Comparison of ENCODE assay signal across 15 cellular contexts in genomic region chr22:49481651-49482399, GRCh38.
DNase-seq lines count a peak whose midpoint lies in the region; ATAC-seq and FAIRE-seq lines count a peak whose summit lies in the region.
"Had no signal": no experiment of that assay in that cellular context is flagged by ENCODE, and none has a peak within 500 bp of the region (broad histone marks: within the 10 kb centered on the region; RNA-seq: fewer than 3 reads in every experiment).

No MANE protein-coding gene starts in this region.

- H3K9me3 ChIP-seq in SK-N-MC (ENCODE audit: low read depth, low read length) = no peaks in the 10 kb centered on the region
- H3K9me3 ChIP-seq: Peyer's patch had no signal

- intact Hi-C loops in cardiac septum (cut with DNase I) (no loop called here), Right ventricle myocardium superior (cut with DNase I) (no loop called here)

- no peak overlapping the region for H2BK15ac ChIP-seq in mesendoderm (replicated peaks; ENCODE audit: low read depth)

- WGBS in mesendoderm (ENCODE audit: extremely low coverage, insufficient coverage, low lambda C conversion rate) = no CpG with 5 or more reads among the region's 35 CpGs

- H3K4ac ChIP-seq in mesendoderm (ENCODE audit: low read depth, low read length) = no peak overlapping the region

- H3K9ac ChIP-seq in SK-N-MC (ENCODE audit: insufficient read length) (no peak overlapping the region), mesendoderm (ENCODE audit: low read length) (peak overlapping the region; percentile 36)

- H2BK120ac ChIP-seq in mesendoderm (ENCODE audit: low read depth, low read length) = peak overlapping the region; percentile 29

- ATAC-seq in Right ventricle myocardium superior (ENCODE audit: poor library complexity) (no peak), GM21447 (IDR thresholded peaks at IDR 0.05; ENCODE audit: unreplicated experiment) (no peak)
- ATAC-seq: activated naive CD8-positive, alpha-beta T cell treated with anti-CD3 and anti-CD28 coated beads, Interleukin-2, amount 50 U/mL, for 24 hours; activated T-cell treated with anti-CD3 and anti-CD28 coated beads, Interleukin-2, amount 50 U/mL, for 4 hours had no signal

- no peaks in the 10 kb centered on the region for H3K79me2 ChIP-seq in mesendoderm (ENCODE audit: control insufficient read depth, insufficient read depth, low read length)

- H3K79me1 ChIP-seq in mesendoderm (ENCODE audit: low read length) = no peaks in the 10 kb centered on the region

- peak; percentile 66 for FAIRE-seq in urothelium cell line (lab: Jason Lieb, UNC)

- H3K27ac ChIP-seq in SK-N-MC = no peak overlapping the region
- peak overlapping the region; percentile 52 for H3K27ac ChIP-seq in mesendoderm (ENCODE audit: low read depth, low read length)
- H3K27ac ChIP-seq: epithelial cell of prostate, Peyer's patch had no signal

- H3K23ac ChIP-seq in mesendoderm (ENCODE audit: low read length) = no peak overlapping the region

- peak overlapping the region; percentile 61 for H3K4me3 ChIP-seq in SK-N-MC
- H3K4me3 ChIP-seq in mesendoderm (ENCODE audit: low read length) = no peak overlapping the region
- H3K4me3 ChIP-seq: Peyer's patch had no signal

- H3K18ac ChIP-seq in mesendoderm (ENCODE audit: low read length) = peak overlapping the region; percentile 33

- H2BK5ac ChIP-seq in mesendoderm (ENCODE audit: low read length) = peak overlapping the region; percentile 18

- DNase-seq in cardiac septum (ENCODE audit: low spot score) = peak; percentile 50
- DNase-seq in Right ventricle myocardium superior = no peak
- DNase-seq in SK-N-MC (ENCODE audit: low read depth, low spot score) = no peak
- peak; percentile 59 for DNase-seq in mesendoderm
- DNase-seq in urothelium cell line (ENCODE audit: low spot score) = peak; percentile 65
- DNase-seq in CD1c-positive myeloid dendritic cell (ENCODE audit: extremely low spot score) = no peak
- DNase-seq in activated CD4-positive, alpha-beta T cell treated with anti-CD3 and anti-CD28 coated beads, Interleukin-2, amount 50 U/mL, for 1 hour = no peak
- DNase-seq: activated CD4-positive, alpha-beta T cell treated with anti-CD3 and anti-CD28 coated beads for 4 hours; activated naive CD8-positive, alpha-beta T cell treated with anti-CD3 and anti-CD28 coated beads, Interleukin-2, amount 50 U/mL, for 24 hours; activated T-cell treated with anti-CD3 and anti-CD28 coated beads, Interleukin-2, amount 50 U/mL, for 4 hours; cerebellar nuclear complex; MM.1S; Peyer's patch had no signal

- H3K4me2 ChIP-seq in mesendoderm (ENCODE audit: low read length) = no peak overlapping the region

- no peaks in the 10 kb centered on the region for H3K36me3 ChIP-seq in SK-N-MC (ENCODE audit: insufficient read depth, low read length)
- no peaks in the 10 kb centered on the region for H3K36me3 ChIP-seq in mesendoderm (ENCODE audit: control insufficient read depth, insufficient read depth, low read length)
- H3K36me3 ChIP-seq: Peyer's patch had no signal

- H3K56ac ChIP-seq in mesendoderm (ENCODE audit: low read length) = peak overlapping the region; percentile 74

- peaks cover 13% of the 10 kb centered on the region for H3K4me1 ChIP-seq in mesendoderm (ENCODE audit: control insufficient read depth, low read depth, low read length)
- H3K4me1 ChIP-seq: Peyer's patch had no signal

- no peak overlapping the region for H4K8ac ChIP-seq in mesendoderm (ENCODE audit: low read depth, low read length)

- H2AK5ac ChIP-seq in mesendoderm (ENCODE audit: low read length) = no peak overlapping the region

- no peaks in the 10 kb centered on the region for H3K27me3 ChIP-seq in mesendoderm (ENCODE audit: insufficient read depth, low read length, poor library complexity)
- H3K27me3 ChIP-seq: Peyer's patch had no signal

- H4K5ac ChIP-seq in mesendoderm (ENCODE audit: low read length) = no peak overlapping the region

Comparison
In these comparisons a context has a peak if more than half of its experiments do, and no peak if none do; other contexts are left out.
1. DNase-seq: peak in cardiac septum (single experiment), mesendoderm (single experiment) and urothelium cell line (single experiment); none in Right ventricle myocardium superior (single experiment), SK-N-MC (single experiment), CD1c-positive myeloid dendritic cell (single experiment) and activated CD4-positive, alpha-beta T cell treated with anti-CD3 and anti-CD28 coated beads, Interleukin-2, amount 50 U/mL, for 1 hour (single experiment).